Comparison of ENCODE assay signal across 15 cellular contexts in genomic region chr4:169439244-169439643, GRCh38.
DNase-seq lines count a peak whose midpoint lies in the region; ATAC-seq, FAIRE-seq and TF ChIP-seq lines count a peak whose summit lies in the region.
"Had no signal": no experiment of that assay in that cellular context is flagged by ENCODE, and none has a peak within 500 bp of the region (broad histone marks: within the 10 kb centered on the region; RNA-seq: fewer than 3 reads in every experiment).

No MANE protein-coding gene starts in this region.

- H2AFZ ChIP-seq in HepG2 (ENCODE audit: low read length) (no peak overlapping the region), fibroblast of lung (ENCODE audit: low read length) (no peak overlapping the region)

- no peak for TF ChIP-seq EP300 in HepG2 (IDR thresholded peaks at IDR 0.05; ENCODE audit: low read depth in 2 of 2, low read length in 2 of 2)
- no peak for TF ChIP-seq EP300 in HepG2 (CRISPR knock-in tag; IDR thresholded peaks at IDR 0.05; ENCODE audit: borderline replicate concordance)
- no peak for TF ChIP-seq EP300 in sigmoid colon (IDR thresholded peaks at IDR 0.05)

- H3K9ac ChIP-seq in liver (ENCODE audit: low read depth in 1 of 2, low read length in 2 of 2) (no peak overlapping the region), HepG2 (ENCODE audit: insufficient read depth, low read depth, low read length) (no peak overlapping the region), fibroblast of lung (ENCODE audit: insufficient read depth, low read length) (no peak overlapping the region), colonic mucosa (ENCODE audit: low read depth in 2 of 2, low read length in 2 of 2) (no peak overlapping the region)

- BruUV-seq in HepG2 (replicated peaks; lab: Mats Ljungman, UMichigan) = no TSS peak

- no peak for DNase-seq in HepG2 (ENCODE audit: low spot score)
- peak; percentile 25 to 60 for DNase-seq in fibroblast of lung (ENCODE audit: low read depth in 2 of 2)
- no peak for DNase-seq in lung (ENCODE audit: low spot score)
- no peak for DNase-seq in sigmoid colon
- no peak for DNase-seq in colonic mucosa
- no peak for DNase-seq in HCEC 1CT
- DNase-seq: cerebellar nuclear complex; foreskin melanocyte; KG1; NCI-H524 treated with DMSO at 0.1 percent for 48 hours; stimulated activated CD4-positive, alpha-beta T cell treated with anti-CD3 and anti-CD28 coated beads, Interleukin-12 subunit alpha, Interleukin-12 subunit beta, amount 100 ng/mL, for 4 hours; T-helper 17 cell; upper lobe of right lung had no signal

- H3K27ac ChIP-seq in liver (ENCODE audit: low read depth in 1 of 2, low read length in 2 of 2) = peak overlapping the region; percentile 5 to 9
- no peak overlapping the region for H3K27ac ChIP-seq in HepG2 (ENCODE audit: extremely low read length, insufficient read depth, low read length)
- H3K27ac ChIP-seq in fibroblast of lung (ENCODE audit: insufficient read depth, low read length) = no peak overlapping the region
- no peak overlapping the region for H3K27ac ChIP-seq in lung (ENCODE audit: low read depth in 1 of 2, low read length in 1 of 2)
- H3K27ac ChIP-seq in sigmoid colon = no peak overlapping the region
- H3K27ac ChIP-seq in colonic mucosa = no peak overlapping the region
- H3K27ac ChIP-seq: upper lobe of right lung had no signal

- POLR2A ChIA-PET in HepG2 (lab: Yijun Ruan, JAX) = no interaction called here

- in situ Hi-C loops in HepG2 (cut with HindIII; ENCODE audit: extremely low pct_ligation_motif_present, low pct_unique_long_range_greater_than_20kb) = no loop called here

- intact Hi-C loops in HepG2 (cut with micrococcal nuclease; ENCODE audit: unreplicated experiment) = no loop called here
- intact Hi-C loops in sigmoid colon (cut with DNase I) = no loop called here
- intact Hi-C loops in colonic mucosa (cut with DNase I) = no loop called here

- no peak for ATAC-seq in HepG2
- peak; percentile 19 for ATAC-seq in lung (ENCODE audit: insufficient read depth, low FRiP score)
- ATAC-seq in HG03460 (IDR thresholded peaks at IDR 0.05; ENCODE audit: unreplicated experiment) = no peak
- ATAC-seq: T-helper 17 cell, upper lobe of right lung had no signal

- H3K4me3 ChIP-seq in liver (ENCODE audit: low read depth in 1 of 3, low read length in 3 of 3) (no peak overlapping the region), HepG2 (replicated peaks in 1 of 3; ENCODE audit: insufficient read depth in 1 of 3, low read depth in 2 of 3, low read length in 3 of 3) (no peak overlapping the region), fibroblast of lung (replicated peaks in 1 of 4; ENCODE audit: control extremely low read depth in 1 of 4, insufficient read depth in 1 of 4, low read depth in 3 of 4, low read length in 4 of 4) (no peak overlapping the region), lung (no peak overlapping the region), sigmoid colon (no peak overlapping the region), colonic mucosa (no peak overlapping the region)
- H3K4me3 ChIP-seq: upper lobe of right lung had no signal

- H3K9me3 ChIP-seq in liver (ENCODE audit: control insufficient read depth in 4 of 4, low read length in 3 of 4) = peaks cover 0 to 4% (median 1%) of the 10 kb centered on the region in 4 donors
- H3K9me3 ChIP-seq in HepG2 (ENCODE audit: low read length) = peaks cover 9% of the 10 kb centered on the region; the same call in 1 of the 2 replicates
- no peaks in the 10 kb centered on the region for H3K9me3 ChIP-seq in fibroblast of lung (ENCODE audit: control insufficient read depth, insufficient read depth, low read depth, low read length)
- peaks cover 0 to 6% of the 10 kb centered on the region in 2 donors for H3K9me3 ChIP-seq in lung (ENCODE audit: control insufficient read depth in 2 of 2, insufficient read depth in 1 of 2, low read length in 1 of 2)
- H3K9me3 ChIP-seq in sigmoid colon = peaks cover 0 to 5% (median 0%) of the 10 kb centered on the region in 4 donors
- no peaks in the 10 kb centered on the region for H3K9me3 ChIP-seq in colonic mucosa

- no peak for FAIRE-seq in HepG2 (lab: Jason Lieb, UNC)

- TF ChIP-seq RAD21 in liver (IDR thresholded peaks at IDR 0.05) (peak; percentile 35 to 50), HepG2 (CRISPR knock-in tag; IDR thresholded peaks at IDR 0.05) (no peak)

- TF ChIP-seq POLR2A in HepG2 (IDR thresholded peaks at IDR 0.05; ENCODE audit: insufficient read depth in 1 of 2, low read depth in 2 of 2, low read length in 2 of 2) (no peak), sigmoid colon (IDR thresholded peaks at IDR 0.05) (no peak)

- CTCF ChIA-PET in HepG2 (lab: Yijun Ruan, JAX; ENCODE audit: low intra/inter-chr PET ratio, low total read pairs) = no interaction called here

- no peak for TF ChIP-seq CTCF in liver (IDR thresholded peaks at IDR 0.05; ENCODE audit: low read depth, low read length, missing input control)
- no peak for TF ChIP-seq CTCF in HepG2 (CRISPR knock-in tag; IDR thresholded peaks at IDR 0.05)
- no peak for TF ChIP-seq CTCF in fibroblast of lung (conservative IDR thresholded peaks at IDR 0.05 in 1 of 2, IDR thresholded peaks at IDR 0.05 in 1 of 2; ENCODE audit: low read depth in 1 of 2, low read length in 2 of 2)
- no peak for TF ChIP-seq CTCF in lung (IDR thresholded peaks at IDR 0.05; ENCODE audit: control extremely low read depth, extremely low read depth)
- TF ChIP-seq CTCF in sigmoid colon (IDR thresholded peaks at IDR 0.05) = no peak
- no peak for TF ChIP-seq CTCF in colonic mucosa (IDR thresholded peaks at IDR 0.05)

- whole genome bisulfite sequencing in liver = 32% methylated on average over 1 of the region's 1 CpG
- 88% methylated on average over 1 of the region's 1 CpG for WGBS in HepG2 (ENCODE audit: low lambda C conversion rate)
- 72 to 80% methylated on average over 1 of the region's 1 CpG for WGBS in lung, 2 donors
- 15 to 48% methylated on average over 1 of the region's 1 CpG for WGBS in sigmoid colon, 2 donors

- H4K20me1 ChIP-seq in HepG2 (ENCODE audit: insufficient read depth, low read length) (no peaks in the 10 kb centered on the region), fibroblast of lung (ENCODE audit: control insufficient read depth, extremely low read depth, insufficient read depth, low read length) (no peaks in the 10 kb centered on the region)

- H3K4me2 ChIP-seq in HepG2 (ENCODE audit: low read depth, low read length) = no peak overlapping the region
- H3K4me2 ChIP-seq in fibroblast of lung (ENCODE audit: extremely low read depth, insufficient read depth, low read length) = no peak overlapping the region

- peaks cover 4 to 30% (median 17%) of the 10 kb centered on the region in 4 donors for H3K4me1 ChIP-seq in liver (ENCODE audit: control insufficient read depth in 4 of 4, insufficient read depth in 4 of 4, low read length in 3 of 4)
- H3K4me1 ChIP-seq in HepG2 (ENCODE audit: insufficient read depth, low read length) = peaks cover 20% of the 10 kb centered on the region
- H3K4me1 ChIP-seq in fibroblast of lung (ENCODE audit: control insufficient read depth, extremely low read depth, insufficient read depth, low read length) = no peaks in the 10 kb centered on the region
- peaks cover 3 to 13% of the 10 kb centered on the region in 2 donors for H3K4me1 ChIP-seq in lung (ENCODE audit: control insufficient read depth in 2 of 2, insufficient read depth in 2 of 2, low read length in 2 of 2)
- H3K4me1 ChIP-seq in sigmoid colon = peaks cover 0 to 21% (median 4%) of the 10 kb centered on the region in 4 donors
- no peaks in the 10 kb centered on the region for H3K4me1 ChIP-seq in colonic mucosa

- H3K27me3 ChIP-seq in liver (ENCODE audit: control insufficient read depth in 4 of 4, insufficient read depth in 4 of 4, low read length in 3 of 4) (no peaks in the 10 kb centered on the region), HepG2 (ENCODE audit: control insufficient read depth in 1 of 2, insufficient read depth in 2 of 2, low read length in 2 of 2) (no peaks in the 10 kb centered on the region), fibroblast of lung (ENCODE audit: control insufficient read depth, insufficient read depth, low read length) (no peaks in the 10 kb centered on the region), lung (ENCODE audit: control insufficient read depth, insufficient read depth) (no peaks in the 10 kb centered on the region), sigmoid colon (no peaks in the 10 kb centered on the region), colonic mucosa (no peaks in the 10 kb centered on the region)
- H3K27me3 ChIP-seq: upper lobe of right lung had no signal

- H3K36me3 ChIP-seq in liver (ENCODE audit: control insufficient read depth in 4 of 4, insufficient read depth in 3 of 4, low read depth in 1 of 4, low read length in 3 of 4) = peaks cover 0 to under 1% (median 0%) of the 10 kb centered on the region in 4 donors
- no peaks in the 10 kb centered on the region for H3K36me3 ChIP-seq in HepG2 (replicated peaks in 1 of 2; ENCODE audit: control insufficient read depth in 1 of 2, insufficient read depth in 2 of 2, low read length in 2 of 2)
- H3K36me3 ChIP-seq in fibroblast of lung (ENCODE audit: control insufficient read depth, insufficient read depth, low read length) = no peaks in the 10 kb centered on the region
- H3K36me3 ChIP-seq in lung (ENCODE audit: control insufficient read depth in 2 of 2, insufficient read depth in 2 of 2, low read length in 2 of 2) = no peaks in the 10 kb centered on the region
- peaks cover 0 to under 1% (median 0%) of the 10 kb centered on the region in 4 donors for H3K36me3 ChIP-seq in sigmoid colon
- H3K36me3 ChIP-seq in colonic mucosa = no peaks in the 10 kb centered on the region
- H3K36me3 ChIP-seq: upper lobe of right lung had no signal

- no peaks in the 10 kb centered on the region for H3K79me2 ChIP-seq in HepG2 (ENCODE audit: insufficient read depth, low read length)
- H3K79me2 ChIP-seq in fibroblast of lung (ENCODE audit: control insufficient read depth, insufficient read depth, low read length) = no peaks in the 10 kb centered on the region

TF ChIP-seq in liver, 16 proteins besides CTCF, POLR2A, EP300 and RAD21 (continues in another document):
- TF ChIP-seq MAX (IDR thresholded peaks at IDR 0.05) = no peak
- TF ChIP-seq RXRA (IDR thresholded peaks at IDR 0.05) = peak in 1 of 2 donors; percentile 32
- peak; percentile 11 for TF ChIP-seq SP1 (IDR thresholded peaks at IDR 0.05)
- TF ChIP-seq FOXA2 (IDR thresholded peaks at IDR 0.05) = peak; percentile 17
- no peak for TF ChIP-seq GABPA (IDR thresholded peaks at IDR 0.05 in 1 of 2, conservative IDR thresholded peaks at IDR 0.05 in 1 of 2)

TF ChIP-seq in HepG2, 621 proteins besides CTCF, POLR2A, EP300 and RAD21 (continues in another document):
- TF ChIP-seq, protein P1, sequence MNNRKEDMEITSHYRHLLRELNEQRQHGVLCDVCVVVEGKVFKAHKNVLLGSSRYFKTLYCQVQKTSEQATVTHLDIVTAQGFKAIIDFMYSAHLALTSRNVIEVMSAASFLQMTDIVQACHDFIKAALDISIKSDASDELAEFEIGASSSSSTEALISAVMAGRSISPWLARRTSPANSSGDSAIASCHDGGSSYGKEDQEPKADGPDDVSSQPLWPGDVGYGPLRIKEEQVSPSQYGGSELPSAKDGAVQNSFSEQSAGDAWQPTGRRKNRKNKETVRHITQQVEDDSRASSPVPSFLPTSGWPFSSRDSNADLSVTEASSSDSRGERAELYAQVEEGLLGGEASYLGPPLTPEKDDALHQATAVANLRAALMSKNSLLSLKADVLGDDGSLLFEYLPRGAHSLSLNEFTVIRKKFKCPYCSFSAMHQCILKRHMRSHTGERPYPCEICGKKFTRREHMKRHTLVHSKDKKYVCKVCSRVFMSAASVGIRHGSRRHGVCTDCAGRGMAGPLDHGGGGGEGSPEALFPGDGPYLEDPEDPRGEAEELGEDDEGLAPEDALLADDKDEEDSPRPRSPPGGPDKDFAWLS (CRISPR knock-in tag; IDR thresholded peaks at IDR 0.05; ENCODE audit: borderline replicate concordance) = no peak

Comparison
In these comparisons a context has a peak if more than half of its experiments do, and no peak if none do; other contexts are left out.
1. H3K27ac ChIP-seq: peak in liver (2 of 2); none in HepG2 (single experiment), fibroblast of lung (single experiment), lung (0 of 2), sigmoid colon (0 of 4) and colonic mucosa (single experiment).
2. DNase-seq: peak in fibroblast of lung (2 of 2); none in HepG2 (single experiment), lung (single experiment), sigmoid colon (single experiment), colonic mucosa (single experiment) and HCEC 1CT (single experiment).